1 cellular context compared by ENCODE assay signal in the genomic region with DNA sequence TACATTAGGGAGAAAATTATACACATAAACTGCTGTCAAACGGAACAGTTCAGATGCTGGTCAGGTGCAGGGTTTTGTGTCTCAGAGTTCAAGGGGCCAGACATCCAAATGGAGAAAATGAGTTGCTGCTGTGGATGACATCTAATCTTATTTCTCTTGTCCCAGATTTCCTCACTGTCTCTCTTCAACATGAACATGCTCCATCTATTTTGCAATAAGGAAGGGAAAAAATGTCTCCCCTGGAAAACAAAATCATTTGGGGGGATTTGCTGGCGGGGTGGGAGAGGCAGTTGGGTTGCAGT.
TF ChIP-seq lines count a peak whose summit lies in the region.

No MANE protein-coding gene starts in this region.

TF ChIP-seq in GM23338, 12 proteins besides CTCF, POLR2A, EP300 and RAD21:
- TF ChIP-seq, protein P1, sequence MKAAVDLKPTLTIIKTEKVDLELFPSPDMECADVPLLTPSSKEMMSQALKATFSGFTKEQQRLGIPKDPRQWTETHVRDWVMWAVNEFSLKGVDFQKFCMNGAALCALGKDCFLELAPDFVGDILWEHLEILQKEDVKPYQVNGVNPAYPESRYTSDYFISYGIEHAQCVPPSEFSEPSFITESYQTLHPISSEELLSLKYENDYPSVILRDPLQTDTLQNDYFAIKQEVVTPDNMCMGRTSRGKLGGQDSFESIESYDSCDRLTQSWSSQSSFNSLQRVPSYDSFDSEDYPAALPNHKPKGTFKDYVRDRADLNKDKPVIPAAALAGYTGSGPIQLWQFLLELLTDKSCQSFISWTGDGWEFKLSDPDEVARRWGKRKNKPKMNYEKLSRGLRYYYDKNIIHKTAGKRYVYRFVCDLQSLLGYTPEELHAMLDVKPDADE (IDR thresholded peaks at IDR 0.05) = no peak
- TF ChIP-seq STAT1 (IDR thresholded peaks at IDR 0.05; ENCODE audit: unreplicated experiment) (no peak), JUNB (IDR thresholded peaks at IDR 0.05; ENCODE audit: unreplicated experiment) (no peak), EZH2phosphoT487 (IDR thresholded peaks at IDR 0.05; ENCODE audit: unreplicated experiment) (no peak), POLR2AphosphoS5 (IDR thresholded peaks at IDR 0.05; ENCODE audit: low read depth) (no peak)
